Comparison of ENCODE assay signal across 12 cellular contexts in the genomic region with DNA sequence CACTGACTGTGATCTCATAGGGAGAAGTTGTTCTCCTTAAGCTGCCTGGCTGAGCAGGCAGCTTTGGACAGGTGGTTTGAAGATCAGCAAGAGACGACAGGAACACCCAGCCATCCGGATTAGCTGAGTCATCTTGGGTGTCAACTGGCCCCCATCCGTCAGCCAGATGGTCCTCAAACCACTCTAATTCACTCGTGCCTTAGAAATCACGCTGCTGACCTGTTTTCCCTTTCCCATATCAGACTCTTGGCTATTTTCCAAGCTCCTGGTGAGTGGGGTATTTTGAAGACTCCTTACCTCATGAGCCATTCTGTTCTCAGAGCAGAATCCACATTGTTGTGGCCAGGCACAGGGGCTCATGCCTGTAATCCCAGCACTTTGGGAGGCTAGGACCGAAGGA.
A peak's percentile ranks its signal among the peaks of the same experiment; 100 is the strongest.
DNase-seq lines count a peak whose midpoint lies in the region; ATAC-seq and TF ChIP-seq lines count a peak whose summit lies in the region.
"Had no signal": no experiment of that assay in that cellular context is flagged by ENCODE, and none has a peak within 500 bp of the region (broad histone marks: within the 10 kb centered on the region; RNA-seq: fewer than 3 reads in every experiment).

No MANE protein-coding gene starts in this region.

- POLR2A ChIA-PET in HEK293T (lab: Yijun Ruan, JAX): no interaction called here

- ATAC-seq in GM19351 (IDR thresholded peaks at IDR 0.05; ENCODE audit: unreplicated experiment) (no peak), GM21423 (IDR thresholded peaks at IDR 0.05; ENCODE audit: unreplicated experiment) (no peak)

- TF ChIP-seq CTCF in astrocyte of the cerebellum (IDR thresholded peaks at IDR 0.05; ENCODE audit: low read depth, low read length, missing control alignments): no peak

- CTCF ChIA-PET in HEK293T (lab: Yijun Ruan, JAX): no interaction called here

- in situ Hi-C loops in astrocyte of the cerebellum (cut with HindIII; ENCODE audit: low sequenced_read_pairs): no loop called here

- H3K4me3 ChIP-seq in astrocyte of the cerebellum (ENCODE audit: low read depth, low read length): no peak overlapping the region
- H3K4me3 ChIP-seq: pancreas had no signal

- DNase-seq in DMS79 (lab: John Stamatoyannopoulos, UW): peak; percentile 63
- peak; percentile 38 for DNase-seq in NCI-H1105 treated with DMSO at 0.1 percent for 48 hours (lab: John Stamatoyannopoulos, UW)
- DNase-seq in astrocyte of the cerebellum (ENCODE audit: low read depth): peak; percentile 81
- DNase-seq in medulla oblongata (ENCODE audit: extremely low spot score): peak; percentile 6
- no peak for DNase-seq in HEK293T (ENCODE audit: extremely low spot score)
- DNase-seq in GDM1 (lab: John Stamatoyannopoulos, UW): no peak
- DNase-seq: activated B cell treated with CpG ODN at 0.5 μM for 24 hours, Karpas-422, kidney, pancreas had no signal

TF ChIP-seq in HEK293T, 16 proteins besides CTCF, POLR2A, EP300 and RAD21:
- no peak for TF ChIP-seq PKNOX1 (IDR thresholded peaks at IDR 0.05)

Comparison
In these comparisons a context has a peak if more than half of its experiments do, and no peak if none do; other contexts are left out.
1. DNase-seq: peak in DMS79 (single experiment), NCI-H1105 treated with DMSO at 0.1 percent for 48 hours (single experiment), astrocyte of the cerebellum (single experiment) and medulla oblongata (single experiment); none in HEK293T (single experiment) and GDM1 (single experiment).